15 cellular contexts compared by ENCODE assay signal in the genomic region with DNA sequence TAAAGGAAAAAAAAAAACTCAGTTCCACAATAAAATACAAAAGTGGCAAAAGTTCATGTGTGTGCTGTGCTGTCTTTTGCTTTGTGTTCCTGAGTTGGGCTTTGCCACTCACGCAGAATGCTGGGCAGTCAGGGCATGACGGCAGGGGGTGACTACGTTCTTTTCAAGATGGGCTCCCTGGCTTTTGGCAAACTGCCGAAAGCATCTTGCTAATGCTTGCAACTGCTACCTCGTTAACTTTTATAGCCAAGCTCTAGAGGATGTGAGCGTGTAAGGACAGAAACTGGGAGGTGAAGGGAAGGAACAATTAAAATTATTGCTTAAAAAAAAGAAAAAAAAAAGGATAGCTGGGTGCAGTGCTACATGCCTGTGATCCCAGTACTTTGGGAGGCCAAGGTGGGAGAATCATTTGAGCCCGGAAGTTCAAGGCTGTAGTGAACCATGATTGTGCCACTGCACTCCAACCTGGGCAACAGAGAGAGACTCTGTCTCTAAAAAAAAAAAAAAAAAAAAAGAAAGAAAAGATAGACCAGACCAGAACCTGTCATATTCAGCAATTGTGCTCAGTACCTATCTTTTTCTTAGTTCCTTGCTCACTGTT.
DNase-seq lines count a peak whose midpoint lies in the region.
"Had no signal": no experiment of that assay in that cellular context is flagged by ENCODE, and none has a peak within 500 bp of the region (broad histone marks: within the 10 kb centered on the region; RNA-seq: fewer than 3 reads in every experiment).

No MANE protein-coding gene starts in this region.

- CTCF ChIA-PET in CD4-positive, alpha-beta memory T cell (lab: Charles Lee; ENCODE audit: partially characterized antibody), result interaction anchor here (0.6 kb wide), 1 partner anchor 429 kb away, joined by 3 read pairs; no protein-coding TSS in a partner anchor

- H3K36me3 Mint-ChIP-seq in CD4-positive, alpha-beta memory T cell, result peaks cover 0 to 9% of the 10 kb centered on the region in 2 donors

- no peak overlapping the region for H3K4me3 Mint-ChIP-seq in CD4-positive, alpha-beta memory T cell
- H3K4me3 Mint-ChIP-seq: activated naive CD8-positive, alpha-beta T cell treated with anti-CD3 and anti-CD28 coated beads, Interleukin-2, amount 10 ng/mL, durations not matched to agents 7 days and 5 days; CD8-positive, alpha-beta memory T cell; nephron had no signal

- H3K27ac Mint-ChIP-seq in CD4-positive, alpha-beta memory T cell, result no peak overlapping the region
- H3K27ac Mint-ChIP-seq: activated naive CD8-positive, alpha-beta T cell treated with anti-CD3 and anti-CD28 coated beads, Interleukin-2, amount 10 ng/mL, durations not matched to agents 7 days and 5 days; CD8-positive, alpha-beta memory T cell had no signal

- H2AFZ ChIP-seq in mesenchymal stem cell (ENCODE audit: low read depth, low read length), result no peak overlapping the region

- no peaks in the 10 kb centered on the region for H3K27me3 Mint-ChIP-seq in CD4-positive, alpha-beta memory T cell

- peaks cover 0 to 4% (median under 1%) of the 10 kb centered on the region in 4 donors for H3K4me1 Mint-ChIP-seq in CD4-positive, alpha-beta memory T cell
- H3K4me1 Mint-ChIP-seq: activated naive CD8-positive, alpha-beta T cell treated with anti-CD3 and anti-CD28 coated beads, Interleukin-2, amount 10 ng/mL, durations not matched to agents 7 days and 5 days; CD8-positive, alpha-beta memory T cell had no signal

- H3K79me1 ChIP-seq in mesenchymal stem cell (replicated peaks; ENCODE audit: low read length, poor library complexity, severe bottlenecking), result no peaks in the 10 kb centered on the region

- H2AK5ac ChIP-seq in mesenchymal stem cell (ENCODE audit: low read length, severe bottlenecking), result no peak overlapping the region

- peaks cover 14% of the 10 kb centered on the region for H3K4me1 ChIP-seq in mesenchymal stem cell (ENCODE audit: control insufficient read depth, insufficient read depth, low read depth, low read length)
- no peaks in the 10 kb centered on the region for H3K4me1 ChIP-seq in CD4-positive, alpha-beta memory T cell (ENCODE audit: insufficient read depth, low read length)

- intact Hi-C loops in CD4-positive, alpha-beta memory T cell (cut with micrococcal nuclease), result no loop called here

- no peak overlapping the region for H2BK15ac ChIP-seq in mesenchymal stem cell (ENCODE audit: low read depth, poor library complexity, severe bottlenecking)

- H3K9me3 ChIP-seq in SK-N-MC (ENCODE audit: low read depth, low read length) (no peaks in the 10 kb centered on the region), mesenchymal stem cell (ENCODE audit: control insufficient read depth, low read length) (no peaks in the 10 kb centered on the region)
- H3K9me3 ChIP-seq in CD4-positive, alpha-beta memory T cell (ENCODE audit: control insufficient read depth in 1 of 2, low read length in 2 of 2), result no peaks in the 10 kb centered on the region
- H3K9me3 ChIP-seq: tibial nerve had no signal

- no peaks in the 10 kb centered on the region for H3K27me3 ChIP-seq in mesenchymal stem cell (ENCODE audit: control insufficient read depth in 1 of 2, insufficient read depth in 1 of 2, low read length in 2 of 2)
- no peaks in the 10 kb centered on the region for H3K27me3 ChIP-seq in CD4-positive, alpha-beta memory T cell (ENCODE audit: insufficient read depth, low read length)
- H3K27me3 ChIP-seq: tibial nerve had no signal

- H2BK120ac ChIP-seq in mesenchymal stem cell (ENCODE audit: low read depth, low read length), result no peak overlapping the region

- H3K4ac ChIP-seq in mesenchymal stem cell (ENCODE audit: low read depth in 1 of 2, low read length in 2 of 2), result no peak overlapping the region

- H3K4me3 ChIP-seq in SK-N-MC (peak overlapping the region; percentile 34; the same call in 1 of the 2 replicates), mesenchymal stem cell (ENCODE audit: insufficient read depth in 1 of 2, low read depth in 1 of 2, low read length in 2 of 2) (no peak overlapping the region)
- H3K4me3 ChIP-seq in CD4-positive, alpha-beta memory T cell (ENCODE audit: low read length in 2 of 2), result no peak overlapping the region
- H3K4me3 ChIP-seq: tibial nerve had no signal

- H3K36me3 ChIP-seq in SK-N-MC (ENCODE audit: insufficient read depth, low read length), result peaks cover 25% of the 10 kb centered on the region
- peaks cover 5 to 54% of the 10 kb centered on the region in 2 experiments for H3K36me3 ChIP-seq in mesenchymal stem cell (ENCODE audit: control insufficient read depth in 1 of 2, insufficient read depth in 2 of 2, low read depth in 1 of 2, low read length in 2 of 2)
- H3K36me3 ChIP-seq in CD4-positive, alpha-beta memory T cell (ENCODE audit: insufficient read depth, low read length), result no peaks in the 10 kb centered on the region

- WGBS in mesenchymal stem cell, result 81% methylated on average over 7 of the region's 7 CpGs

- no peak overlapping the region for H4K91ac ChIP-seq in mesenchymal stem cell (ENCODE audit: low read length)

- peaks cover 0 to 2% (median 0%) of the 10 kb centered on the region in 8 donors for H3K9me3 Mint-ChIP-seq in CD4-positive, alpha-beta memory T cell
- H3K9me3 Mint-ChIP-seq: activated naive CD8-positive, alpha-beta T cell treated with anti-CD3 and anti-CD28 coated beads, Interleukin-2, amount 10 ng/mL, durations not matched to agents 7 days and 5 days; CD8-positive, alpha-beta memory T cell; nephron had no signal

- H3K4me2 ChIP-seq in mesenchymal stem cell (ENCODE audit: low read length, poor library complexity, severe bottlenecking), result no peak overlapping the region
- H3K4me2 ChIP-seq: KMS-11 had no signal

- peak overlapping the region; percentile 8 for H3K27ac ChIP-seq in SK-N-MC
- peak overlapping the region; percentile 46 for H3K27ac ChIP-seq in mesenchymal stem cell (ENCODE audit: low read length, poor library complexity, severe bottlenecking)
- H3K27ac ChIP-seq in CD4-positive, alpha-beta memory T cell (ENCODE audit: low read depth, low read length), result no peak overlapping the region
- H3K27ac ChIP-seq: KMS-11 had no signal

- POLR2A ChIA-PET in CD4-positive, alpha-beta memory T cell (lab: Charles Lee; ENCODE audit: partially characterized antibody), result no interaction called here

- H2BK12ac ChIP-seq in mesenchymal stem cell (ENCODE audit: low read length in 2 of 2), result no peak overlapping the region

- H3K18ac ChIP-seq in mesenchymal stem cell (ENCODE audit: low read depth in 1 of 2, low read length in 2 of 2), result no peak overlapping the region

- H3K23ac ChIP-seq in mesenchymal stem cell (ENCODE audit: low read length in 2 of 2), result no peak overlapping the region

- no peak overlapping the region for H2BK5ac ChIP-seq in mesenchymal stem cell (ENCODE audit: low read depth, low read length, poor library complexity, severe bottlenecking)

- no peak overlapping the region for H3K14ac ChIP-seq in mesenchymal stem cell (ENCODE audit: low read length in 2 of 2)

- H3K9ac ChIP-seq in SK-N-MC (ENCODE audit: insufficient read length), result no peak overlapping the region
- H3K9ac ChIP-seq in mesenchymal stem cell (ENCODE audit: low read length), result no peak overlapping the region
- H3K9ac ChIP-seq: KMS-11 had no signal

- DNase-seq in DMS153 treated with DMSO at 0.1 percent for 48 hours (lab: John Stamatoyannopoulos, UW; ENCODE audit: unreplicated experiment) (peak; percentile 60), NCI-H1092 (lab: John Stamatoyannopoulos, UW) (peak; percentile 82), SK-N-MC (ENCODE audit: low read depth, low spot score) (peak; percentile 71), mesenchymal stem cell (no peak), RPMI8226 (no peak), MV-4-11 (lab: John Stamatoyannopoulos, UW) (no peak)
- no peak for DNase-seq in stimulated activated CD4-positive, alpha-beta T cell treated with anti-CD3 and anti-CD28 coated beads, Interleukin-4, amount 100 ng/mL, for 24 hours
- DNase-seq in CD4-positive, alpha-beta memory T cell, result no peak
- DNase-seq: activated CD4-positive, CD25-positive, alpha-beta regulatory T cell treated with anti-CD3 and anti-CD28 coated beads, Interleukin-2, amount 50 U/mL, for 72 hours; activated naive CD8-positive, alpha-beta T cell treated with anti-CD3 and anti-CD28 coated beads, Interleukin-2, amount 10 ng/mL, durations not matched to agents 7 days and 5 days; CD8-positive, alpha-beta memory T cell; effector CD8-positive, alpha-beta T cell had no signal

- no peak overlapping the region for H4K8ac ChIP-seq in mesenchymal stem cell (ENCODE audit: low read length)

Comparison
In these comparisons a context has a peak if more than half of its experiments do, and no peak if none do; other contexts are left out.
1. DNase-seq: peak in DMS153 treated with DMSO at 0.1 percent for 48 hours (single experiment), NCI-H1092 (single experiment) and SK-N-MC (single experiment); none in mesenchymal stem cell (single experiment), stimulated activated CD4-positive, alpha-beta T cell treated with anti-CD3 and anti-CD28 coated beads, Interleukin-4, amount 100 ng/mL, for 24 hours (single experiment), RPMI8226 (single experiment), MV-4-11 (single experiment) and CD4-positive, alpha-beta memory T cell (0 of 5).